In genomic region chr1:248853668-248854375, GRCh38 we compare ENCODE assay signal across 17 cellular contexts. TPM values are rescaled to one million over a fixed set of nuclear protein-coding genes. Genes with fewer than 3 reads are reported as not detected.
DNase-seq lines count a peak whose midpoint lies in the region; ATAC-seq and TF ChIP-seq lines count a peak whose summit lies in the region.
"Had no signal": no experiment of that assay in that cellular context is flagged by ENCODE, and none has a peak within 500 bp of the region (broad histone marks: within the 10 kb centered on the region; RNA-seq: fewer than 3 reads in every experiment).

No MANE protein-coding gene starts in this region.

- peaks cover 21% of the 10 kb centered on the region for H3K36me3 Mint-ChIP-seq in activated CD4-positive, alpha-beta T cell treated with anti-CD3 and anti-CD28 coated beads, Interleukin-2, amount 10 ng/mL, durations not matched to agents 7 days and 5 days (ENCODE audit: low read depth)
- H3K36me3 Mint-ChIP-seq in T-cell: peaks cover 3% of the 10 kb centered on the region

- TF ChIP-seq CTCF in dorsolateral prefrontal cortex (IDR thresholded peaks at IDR 0.05 in 54 of 56, conservative IDR thresholded peaks at IDR 0.05 in 2 of 56; ENCODE audit: low read depth in 1 of 56, partially characterized antibody in 56 of 56): no peak

- H3K4me3 ChIP-seq in dorsolateral prefrontal cortex: no peak overlapping the region
- H3K4me3 ChIP-seq: A549, hepatocyte, ovary, smooth muscle cell had no signal

- no peaks in the 10 kb centered on the region for H3K9me3 Mint-ChIP-seq in activated CD4-positive, alpha-beta T cell treated with anti-CD3 and anti-CD28 coated beads, Interleukin-2, amount 10 ng/mL, durations not matched to agents 7 days and 5 days
- H3K9me3 Mint-ChIP-seq in T-cell: no peaks in the 10 kb centered on the region

- CTCF ChIA-PET in activated CD4-positive, alpha-beta T cell treated with anti-CD3 and anti-CD28 coated beads, Interleukin-2, amount 10 ng/mL, durations not matched to agents 7 days and 5 days (lab: Charles Lee): no interaction called here
- CTCF ChIA-PET in T-cell (lab: Charles Lee): interaction anchor here in 1 of 2 donors (0.6 to 1.5 kb wide), 4 partner anchors 19 to 71 kb away, joined by 3 to 5 read pairs (median 3); no protein-coding TSS in a partner anchor

- intact Hi-C loops in dorsolateral prefrontal cortex (cut with DNase I): no loop called here

- peaks cover 25% of the 10 kb centered on the region for H3K4me1 Mint-ChIP-seq in activated CD4-positive, alpha-beta T cell treated with anti-CD3 and anti-CD28 coated beads, Interleukin-2, amount 10 ng/mL, durations not matched to agents 7 days and 5 days
- H3K4me1 Mint-ChIP-seq in T-cell: peaks cover 19 to 28% (median 24%) of the 10 kb centered on the region in 3 donors

- peak overlapping the region in 42 of 59 donors; percentile 3 to 78 (median 61) for H3K27ac ChIP-seq in dorsolateral prefrontal cortex
- H3K27ac ChIP-seq: A549, hepatocyte, HL-60, KMS-11, ovary had no signal

- ATAC-seq in T-cell (replicated peaks in 1 of 4) (peak; percentile 28 to 62 (median 42)), HG03442 (IDR thresholded peaks at IDR 0.05; ENCODE audit: unreplicated experiment) (no peak), GM19467 (IDR thresholded peaks at IDR 0.05; ENCODE audit: unreplicated experiment) (no peak)
- ATAC-seq: A549 had no signal

- H3K27me3 Mint-ChIP-seq in activated CD4-positive, alpha-beta T cell treated with anti-CD3 and anti-CD28 coated beads, Interleukin-2, amount 10 ng/mL, durations not matched to agents 7 days and 5 days: no peaks in the 10 kb centered on the region
- H3K27me3 Mint-ChIP-seq in T-cell: no peaks in the 10 kb centered on the region

- no peak overlapping the region for H3K27ac Mint-ChIP-seq in activated CD4-positive, alpha-beta T cell treated with anti-CD3 and anti-CD28 coated beads, Interleukin-2, amount 10 ng/mL, durations not matched to agents 7 days and 5 days
- no peak overlapping the region for H3K27ac Mint-ChIP-seq in T-cell

- POLR2A ChIA-PET in activated CD4-positive, alpha-beta T cell treated with anti-CD3 and anti-CD28 coated beads, Interleukin-2, amount 10 ng/mL, durations not matched to agents 7 days and 5 days (lab: Charles Lee): no interaction called here
- POLR2A ChIA-PET in T-cell (lab: Charles Lee): no interaction called here

- no peak overlapping the region for H3K4me3 Mint-ChIP-seq in activated CD4-positive, alpha-beta T cell treated with anti-CD3 and anti-CD28 coated beads, Interleukin-2, amount 10 ng/mL, durations not matched to agents 7 days and 5 days
- no peak overlapping the region for H3K4me3 Mint-ChIP-seq in T-cell

- no peaks in the 10 kb centered on the region for H3K27me3 ChIP-seq in dorsolateral prefrontal cortex
- H3K27me3 ChIP-seq: hepatocyte, ovary had no signal

- peak; percentile 30 for DNase-seq in activated CD4-positive, alpha-beta T cell treated with anti-CD3 and anti-CD28 coated beads, Interleukin-2, amount 10 ng/mL, durations not matched to agents 7 days and 5 days
- DNase-seq in activated CD4-positive, alpha-beta T cell treated with anti-CD3 and anti-CD28 coated beads, Interleukin-2, amount 50 U/mL, for 1 hour: no peak
- DNase-seq in T-cell (peak in 27 of 34 experiments; percentile 21 to 62 (median 38)), dorsolateral prefrontal cortex (no peak), COLO668 (lab: John Stamatoyannopoulos, UW; ENCODE audit: unreplicated experiment) (no peak)
- DNase-seq in stimulated activated CD8-positive, alpha-beta memory T cell treated with anti-CD3 and anti-CD28 coated beads, Interleukin-4, amount 100 ng/mL, for 48 hours: peak; percentile 50
- DNase-seq: dermis blood vessel endothelial cell, NCI-H1694, NCI-H510A, ovary had no signal

RNA-seq across cellular contexts. Expression of gene ZNF692, which starts 5.1 kb away (rescaled TPM):
- total RNA-seq in activated CD4-positive, alpha-beta T cell treated with anti-CD3 and anti-CD28 coated beads, Interleukin-2, amount 10 ng/mL, durations not matched to agents 7 days and 5 days: 10 to 100 TPM; 55.5 to 57.6 TPM
- total RNA-seq in T-cell (10 to 100 TPM; 53.9 to 88.1 (median 78.7) TPM), dorsolateral prefrontal cortex (100 to 1,000 TPM in 5 of 120 experiments, 10 to 100 TPM in 115; 27.9 to 117 (median 68.8) TPM)

RNA-seq across cellular contexts. Expression of gene ZNF672, which starts 15.8 kb away (rescaled TPM):
- 10 to 100 TPM; 46.5 to 56.9 TPM for total RNA-seq in activated CD4-positive, alpha-beta T cell treated with anti-CD3 and anti-CD28 coated beads, Interleukin-2, amount 10 ng/mL, durations not matched to agents 7 days and 5 days
- total RNA-seq in T-cell (10 to 100 TPM; 27.7 to 46.7 (median 42.1) TPM), dorsolateral prefrontal cortex (10 to 100 TPM; 15.9 to 43.0 (median 23.4) TPM)

RNA-seq across cellular contexts. Expression of gene SH3BP5L, which starts 28.1 kb away (rescaled TPM):
- total RNA-seq in activated CD4-positive, alpha-beta T cell treated with anti-CD3 and anti-CD28 coated beads, Interleukin-2, amount 10 ng/mL, durations not matched to agents 7 days and 5 days: 10 to 100 TPM; 29.7 to 32.7 TPM
- total RNA-seq in T-cell: 10 to 100 TPM; 16.8 to 41.4 (median 36.3) TPM
- 10 to 100 TPM; 24.9 to 51.7 (median 37.5) TPM for total RNA-seq in dorsolateral prefrontal cortex

RNA-seq across cellular contexts. Expression of gene PGBD2, which starts 52.2 kb away (rescaled TPM):
- total RNA-seq in activated CD4-positive, alpha-beta T cell treated with anti-CD3 and anti-CD28 coated beads, Interleukin-2, amount 10 ng/mL, durations not matched to agents 7 days and 5 days: 1 to 10 TPM; 4.1 to 5.1 TPM
- total RNA-seq in T-cell (10 to 100 TPM in 3 of 5 donors, 1 to 10 TPM in 2; 5.0 to 15.8 (median 11.4) TPM), dorsolateral prefrontal cortex (10 to 100 TPM in 1 of 120 experiments, 1 to 10 TPM in 119; 3.2 to 11.1 (median 6.2) TPM)

Comparison
In these comparisons a context has a peak if more than half of its experiments do, and no peak if none do; other contexts are left out.
1. DNase-seq: peak in activated CD4-positive, alpha-beta T cell treated with anti-CD3 and anti-CD28 coated beads, Interleukin-2, amount 10 ng/mL, durations not matched to agents 7 days and 5 days (single experiment), T-cell (27 of 34) and stimulated activated CD8-positive, alpha-beta memory T cell treated with anti-CD3 and anti-CD28 coated beads, Interleukin-4, amount 100 ng/mL, for 48 hours (single experiment); none in activated CD4-positive, alpha-beta T cell treated with anti-CD3 and anti-CD28 coated beads, Interleukin-2, amount 50 U/mL, for 1 hour (single experiment), dorsolateral prefrontal cortex (0 of 10) and COLO668 (single experiment).
2. ATAC-seq: peak in T-cell (4 of 4); none in HG03442 (single experiment) and GM19467 (single experiment).